8 cellular contexts compared by ENCODE assay signal in genomic region chr6:157317129-157317814, GRCh38. TPM values are rescaled to one million over a fixed set of nuclear protein-coding genes. Genes with fewer than 3 reads are reported as not detected.
DNase-seq lines count a peak whose midpoint lies in the region; ATAC-seq, FAIRE-seq and TF ChIP-seq lines count a peak whose summit lies in the region.

No MANE protein-coding gene starts in this region.

- no peaks in the 10 kb centered on the region for H3K9me3 Mint-ChIP-seq in activated T-cell treated with anti-CD3 and anti-CD28 coated beads, Interleukin-2, amount 50 U/mL, for 72 hours

- peak; percentile 76 to 87 for ATAC-seq in activated T-cell treated with anti-CD3 and anti-CD28 coated beads, Interleukin-2, amount 50 U/mL, for 72 hours (replicated peaks in 1 of 2)

- H3K27me3 Mint-ChIP-seq in activated T-cell treated with anti-CD3 and anti-CD28 coated beads, Interleukin-2, amount 50 U/mL, for 72 hours (ENCODE audit: low read depth), result no peaks in the 10 kb centered on the region

- H3K4me3 Mint-ChIP-seq in activated T-cell treated with anti-CD3 and anti-CD28 coated beads, Interleukin-2, amount 50 U/mL, for 72 hours, result no peak overlapping the region

- H3K36me3 Mint-ChIP-seq in activated T-cell treated with anti-CD3 and anti-CD28 coated beads, Interleukin-2, amount 50 U/mL, for 72 hours (ENCODE audit: insufficient read depth in 2 of 2), result peaks cover 8 to 13% of the 10 kb centered on the region in 2 donors

- peaks cover 27% of the 10 kb centered on the region for H3K4me1 Mint-ChIP-seq in activated T-cell treated with anti-CD3 and anti-CD28 coated beads, Interleukin-2, amount 50 U/mL, for 72 hours (ENCODE audit: low read depth)

- no peak for TF ChIP-seq POLR2A in GM12892 (IDR thresholded peaks at IDR 0.05; ENCODE audit: low read depth, low read length)

- peak overlapping the region; percentile 18 for H3K27ac Mint-ChIP-seq in activated T-cell treated with anti-CD3 and anti-CD28 coated beads, Interleukin-2, amount 50 U/mL, for 72 hours

- no peak for FAIRE-seq in D721Med (lab: Jason Lieb, UNC)
- no peak for FAIRE-seq in GM12892 (lab: Jason Lieb, UNC)

- no peak for TF ChIP-seq CTCF in D721Med (IDR thresholded peaks at IDR 0.05; ENCODE audit: insufficient read depth, missing control alignments)

- DNase-seq in GM04503 (ENCODE audit: low read depth) (peak; percentile 78), glomerular visceral epithelial cell (ENCODE audit: extremely low spot score) (peak; percentile 80), D721Med (ENCODE audit: insufficient read length, low spot score) (no peak), amniotic stem cell (lab: John Stamatoyannopoulos, UW) (no peak), GM12892 (ENCODE audit: insufficient read length) (no peak)
- peak; percentile 42 to 52 for DNase-seq in activated T-cell treated with anti-CD3 and anti-CD28 coated beads, Interleukin-2, amount 50 U/mL, for 72 hours
- peak; percentile 20 to 31 for DNase-seq in stimulated activated CD4-positive, alpha-beta T cell treated with anti-CD3 and anti-CD28 coated beads, Interleukin-2, amount 100 ng/mL, for 24 hours
- DNase-seq in activated CD4-positive, CD25-positive, alpha-beta regulatory T cell treated with anti-CD3 and anti-CD28 coated beads, Interleukin-2, amount 50 U/mL, for 72 hours, result no peak

RNA-seq across cellular contexts. Expression of gene TMEM242, which starts 6.0 kb away (rescaled TPM):
- total RNA-seq in activated T-cell treated with anti-CD3 and anti-CD28 coated beads, Interleukin-2, amount 50 U/mL, for 72 hours, result 10 to 100 TPM; 13.0 to 15.5 TPM
- polyA plus RNA-seq in GM12892 (2012; ENCODE audit: missing spikeins), result 2.9 TPM

Comparison
In these comparisons a context has a peak if more than half of its experiments do, and no peak if none do; other contexts are left out.
1. DNase-seq: peak in GM04503 (single experiment), activated T-cell treated with anti-CD3 and anti-CD28 coated beads, Interleukin-2, amount 50 U/mL, for 72 hours (2 of 2), glomerular visceral epithelial cell (single experiment) and stimulated activated CD4-positive, alpha-beta T cell treated with anti-CD3 and anti-CD28 coated beads, Interleukin-2, amount 100 ng/mL, for 24 hours (2 of 2); none in D721Med (single experiment), amniotic stem cell (single experiment), GM12892 (single experiment) and activated CD4-positive, CD25-positive, alpha-beta regulatory T cell treated with anti-CD3 and anti-CD28 coated beads, Interleukin-2, amount 50 U/mL, for 72 hours (single experiment).